Comparison of ENCODE assay signal across 18 cellular contexts in genomic region chr3:126848991-126849390, GRCh38.
"Had no signal": no experiment of that assay in that cellular context is flagged by ENCODE, and none has a peak within 500 bp of the region (broad histone marks: within the 10 kb centered on the region; RNA-seq: fewer than 3 reads in every experiment).

No MANE protein-coding gene starts in this region.

- H3K4me3 ChIP-seq: gastrocnemius medialis, SK-N-MC, smooth muscle cell, upper lobe of left lung had no signal

- H3K9me3 Mint-ChIP-seq: memory B cell; natural killer cell treated with Interleukin-12 subunit alpha and Interleukin-12 subunit beta and Interleukin-15 and Interleukin-18, amount 100 ng/mL, for 72 hours; stimulated activated naive CD8-positive, alpha-beta T cell treated with anti-CD3 and anti-CD28 coated beads, Interleukin-15, amount 100 ng/mL, for 72 hours had no signal

- DNase-seq: activated CD4-positive, alpha-beta T cell treated with anti-CD3 and anti-CD28 coated beads, Interleukin-2, amount 50 U/mL, for 48 hours; activated naive CD4-positive, alpha-beta T cell; activated T-cell treated with anti-CD3 and anti-CD28 coated beads for 4 hours; aorta; dermis blood vessel endothelial cell; gastrocnemius medialis; left ventricle myocardium superior; occipital lobe; right cardiac atrium; stimulated activated naive CD8-positive, alpha-beta T cell treated with anti-CD3 and anti-CD28 coated beads, Interleukin-15, amount 100 ng/mL, for 72 hours; upper lobe of left lung had no signal

- H3K36me3 Mint-ChIP-seq: natural killer cell treated with Interleukin-12 subunit alpha and Interleukin-12 subunit beta and Interleukin-15 and Interleukin-18, amount 100 ng/mL, for 72 hours had no signal

- H3K4me2 ChIP-seq: smooth muscle cell had no signal

- H3K36me3 ChIP-seq: gastrocnemius medialis, upper lobe of left lung had no signal

- H3K4me1 ChIP-seq: gastrocnemius medialis had no signal

- H3K27ac ChIP-seq: gastrocnemius medialis, SK-N-MC, upper lobe of left lung had no signal

- H3K4me1 Mint-ChIP-seq: memory B cell; stimulated activated naive CD8-positive, alpha-beta T cell treated with anti-CD3 and anti-CD28 coated beads, Interleukin-15, amount 100 ng/mL, for 72 hours had no signal

- H3K27me3 ChIP-seq: gastrocnemius medialis, upper lobe of left lung had no signal

- H3K9me3 ChIP-seq: gastrocnemius medialis, upper lobe of left lung had no signal

- H3K4me3 Mint-ChIP-seq: memory B cell; natural killer cell treated with Interleukin-12 subunit alpha and Interleukin-12 subunit beta and Interleukin-15 and Interleukin-18, amount 100 ng/mL, for 72 hours; stimulated activated naive CD8-positive, alpha-beta T cell treated with anti-CD3 and anti-CD28 coated beads, Interleukin-15, amount 100 ng/mL, for 72 hours had no signal

- FAIRE-seq: keratinocyte had no signal

- ATAC-seq: activated CD4-positive, CD25-positive, alpha-beta regulatory T cell treated with anti-CD3 and anti-CD28 coated beads, Interleukin-2, amount 50 U/mL, for 24 hours; gastrocnemius medialis; natural killer cell treated with Interleukin-12 subunit alpha and Interleukin-12 subunit beta and Interleukin-15 and Interleukin-18, amount 100 ng/mL, for 72 hours; stimulated activated naive CD8-positive, alpha-beta T cell treated with anti-CD3 and anti-CD28 coated beads, Interleukin-15, amount 100 ng/mL, for 72 hours had no signal

- H3K27ac Mint-ChIP-seq: memory B cell; natural killer cell treated with Interleukin-12 subunit alpha and Interleukin-12 subunit beta and Interleukin-15 and Interleukin-18, amount 100 ng/mL, for 72 hours; progenitor cell of endocrine pancreas; stimulated activated naive CD8-positive, alpha-beta T cell treated with anti-CD3 and anti-CD28 coated beads, Interleukin-15, amount 100 ng/mL, for 72 hours had no signal

- H3K27me3 Mint-ChIP-seq: memory B cell; progenitor cell of endocrine pancreas; stimulated activated naive CD8-positive, alpha-beta T cell treated with anti-CD3 and anti-CD28 coated beads, Interleukin-15, amount 100 ng/mL, for 72 hours had no signal
